ENCODE assay signal across 9 cellular contexts in genomic region chr2:109213646-109214417, GRCh38.
DNase-seq lines count a peak whose midpoint lies in the region; ATAC-seq, FAIRE-seq and TF ChIP-seq lines count a peak whose summit lies in the region.
"Had no signal": no experiment of that assay in that cellular context is flagged by ENCODE, and none has a peak within 500 bp of the region (broad histone marks: within the 10 kb centered on the region; RNA-seq: fewer than 3 reads in every experiment).

No MANE protein-coding gene starts in this region.

- H3K27ac ChIP-seq in left ventricle myocardium inferior (replicated peaks), result peak overlapping the region; percentile 11

- H3K4me1 ChIP-seq in left ventricle myocardium inferior, result peaks cover 77% of the 10 kb centered on the region

- no peak for TF ChIP-seq CTCF in left ventricle myocardium inferior (IDR thresholded peaks at IDR 0.05; ENCODE audit: borderline replicate concordance)

- DNase-seq in GM12892 (ENCODE audit: insufficient read length) (no peak), NOMO-1 (lab: John Stamatoyannopoulos, UW; ENCODE audit: unreplicated experiment in 2 of 2) (peak; percentile 96 to 99), activated T-cell treated with anti-CD3 and anti-CD28 coated beads for 48 hours (ENCODE audit: low read depth) (peak; percentile 61), left ventricle myocardium inferior (no peak), NCI-H774 (lab: John Stamatoyannopoulos, UW) (no peak)
- peak; percentile 17 to 50 (median 23) for DNase-seq in stimulated activated CD4-positive, alpha-beta T cell treated with anti-CD3 and anti-CD28 coated beads, TNF-alpha, amount 100 ng/mL, for 24 hours (ENCODE audit: low read depth in 3 of 3)

- H3K9me3 ChIP-seq in left ventricle myocardium inferior (replicated peaks), result no peaks in the 10 kb centered on the region

- no peak overlapping the region for H3K4me3 ChIP-seq in left ventricle myocardium inferior
- H3K4me3 ChIP-seq: skin epidermis had no signal

- intact Hi-C loops in left ventricle myocardium inferior (cut with micrococcal nuclease), result no loop called here

- peak; percentile 62 for FAIRE-seq in GM12892 (lab: Jason Lieb, UNC)

- no peak for TF ChIP-seq POLR2A in GM12892 (IDR thresholded peaks at IDR 0.05; ENCODE audit: low read depth, low read length)

- no peaks in the 10 kb centered on the region for H3K36me3 ChIP-seq in left ventricle myocardium inferior

- ATAC-seq in HG02763 (IDR thresholded peaks at IDR 0.05; ENCODE audit: unreplicated experiment), result peak; percentile 56
- ATAC-seq in GM21515 (IDR thresholded peaks at IDR 0.05; ENCODE audit: unreplicated experiment), result no peak

- no peaks in the 10 kb centered on the region for H3K27me3 ChIP-seq in left ventricle myocardium inferior (ENCODE audit: low read depth)

Comparison
In these comparisons a context has a peak if more than half of its experiments do, and no peak if none do; other contexts are left out.
1. DNase-seq: peak in NOMO-1 (2 of 2), activated T-cell treated with anti-CD3 and anti-CD28 coated beads for 48 hours (single experiment) and stimulated activated CD4-positive, alpha-beta T cell treated with anti-CD3 and anti-CD28 coated beads, TNF-alpha, amount 100 ng/mL, for 24 hours (3 of 3); none in GM12892 (single experiment), left ventricle myocardium inferior (single experiment) and NCI-H774 (single experiment).